20 cellular contexts compared by ENCODE assay signal in genomic region chr4:187235456-187236170, GRCh38.
A peak's percentile ranks its signal among the peaks of the same experiment; 100 is the strongest.
DNase-seq lines count a peak whose midpoint lies in the region; ATAC-seq and TF ChIP-seq lines count a peak whose summit lies in the region.
"Had no signal": no experiment of that assay in that cellular context is flagged by ENCODE, and none has a peak within 500 bp of the region (broad histone marks: within the 10 kb centered on the region; RNA-seq: fewer than 3 reads in every experiment).

No MANE protein-coding gene starts in this region.

- DNase-seq in AG10803 (ENCODE audit: low read depth) (peak; percentile 28), Panc1 (ENCODE audit: low read depth, low spot score) (no peak), epithelial cell of esophagus (ENCODE audit: low read depth) (peak; percentile 16), osteoblast (ENCODE audit: insufficient read length, low spot score, missing footprints) (peak; percentile 4), left lobe of liver (ENCODE audit: low spot score) (no peak), OCI-M1 (lab: John Stamatoyannopoulos, UW) (no peak), iPS-NIHi7 (ENCODE audit: extremely low spot score) (no peak), T-helper 9 cell (no peak)
- DNase-seq: activated CD8-positive, alpha-beta memory T cell treated with anti-CD3 and anti-CD28 coated beads, Interleukin-2, amount 50 U/mL, for 48 hours; cerebellar nuclear complex; DMS 273 treated with DMSO at 0.1 percent for 48 hours; erythroblast; heart left ventricle; natural killer cell; NCI-H446; stimulated activated naive CD8-positive, alpha-beta T cell treated with anti-CD3 and anti-CD28 coated beads, Interleukin-15, Interleukin-2, amounts not matched to agents 100 U/mL and 50 U/mL, for 24 hours had no signal

- peak overlapping the region; percentile 64 for H2AFZ ChIP-seq in osteoblast (ENCODE audit: low read length)

- BruUV-seq in Panc1 (replicated peaks; lab: Mats Ljungman, UMichigan) = no TSS peak

- TF ChIP-seq CTCF in AG10803 (conservative IDR thresholded peaks at IDR 0.05; ENCODE audit: low read length) = no peak
- no peak for TF ChIP-seq CTCF in Panc1 (IDR thresholded peaks at IDR 0.05)
- no peak for TF ChIP-seq CTCF in epithelial cell of esophagus (IDR thresholded peaks at IDR 0.05; ENCODE audit: insufficient read depth, low read depth, low read length, missing control alignments)
- no peak for TF ChIP-seq CTCF in osteoblast (IDR thresholded peaks at IDR 0.05; ENCODE audit: extremely low read depth, low read depth, low read length)

- H3K9me3 ChIP-seq in Panc1 (ENCODE audit: control insufficient read depth, insufficient read depth, low read depth, low read length) (no peaks in the 10 kb centered on the region), osteoblast (ENCODE audit: low read depth, low read length) (no peaks in the 10 kb centered on the region)
- H3K9me3 ChIP-seq: heart left ventricle, vagina had no signal

- H3K79me2 ChIP-seq in osteoblast (ENCODE audit: insufficient read depth, low read length) = no peaks in the 10 kb centered on the region

- in situ Hi-C loops in Panc1 (cut with HindIII; ENCODE audit: low pct_unique_long_range_greater_than_20kb, low sequenced_read_pairs) = no loop called here

- POLR2A ChIA-PET in Panc1 (lab: Charles Lee) = no interaction called here

- peak overlapping the region; percentile 23; the same call in 1 of the 2 replicates for H3K27ac ChIP-seq in Panc1 (ENCODE audit: low read length)
- no peak overlapping the region for H3K27ac ChIP-seq in osteoblast (ENCODE audit: low read depth, low read length)
- H3K27ac ChIP-seq: heart left ventricle, vagina had no signal

- intact Hi-C loops in Panc1 (cut with micrococcal nuclease; ENCODE audit: unreplicated experiment) = no loop called here

- no peak overlapping the region for H3K4me2 ChIP-seq in osteoblast (ENCODE audit: insufficient read depth, low read length)

- H4K20me1 ChIP-seq in osteoblast (ENCODE audit: insufficient read depth, low read length) = no peaks in the 10 kb centered on the region

- CTCF ChIA-PET in Panc1 (lab: Charles Lee) = no interaction called here

- H3K27me3 ChIP-seq in Panc1 (ENCODE audit: control insufficient read depth, insufficient read depth, low read length) (no peaks in the 10 kb centered on the region), osteoblast (ENCODE audit: insufficient read depth, low read length) (no peaks in the 10 kb centered on the region)
- H3K27me3 ChIP-seq: heart left ventricle, vagina had no signal

- H3K36me3 ChIP-seq in Panc1 (ENCODE audit: control insufficient read depth, insufficient read depth, low read length) (no peaks in the 10 kb centered on the region), osteoblast (ENCODE audit: insufficient read depth, low read length) (no peaks in the 10 kb centered on the region)
- H3K36me3 ChIP-seq: heart left ventricle, vagina had no signal

- ATAC-seq in Panc1 (peak; percentile 53; the same call in 1 of the 2 replicates), left lobe of liver (no peak)
- ATAC-seq: activated CD4-positive, CD25-positive, alpha-beta regulatory T cell treated with anti-CD3 and anti-CD28 coated beads, Interleukin-2, amount 50 U/mL, for 24 hours; activated naive CD4-positive, alpha-beta T cell treated with anti-CD3 and anti-CD28 coated beads, Interleukin-2, amount 50 U/mL, for 72 hours; heart left ventricle; K562; natural killer cell; stimulated activated naive CD8-positive, alpha-beta T cell treated with anti-CD3 and anti-CD28 coated beads, Interleukin-15, Interleukin-2, amounts not matched to agents 100 U/mL and 50 U/mL, for 24 hours had no signal

- H3K4me1 ChIP-seq in Panc1 (ENCODE audit: control insufficient read depth, insufficient read depth, low read length) = peaks cover 3% of the 10 kb centered on the region; the same call in 1 of the 2 replicates
- peaks cover 8% of the 10 kb centered on the region for H3K4me1 ChIP-seq in osteoblast (ENCODE audit: insufficient read depth, low read length)
- H3K4me1 ChIP-seq: heart left ventricle, vagina had no signal

- H3K4me3 ChIP-seq in AG10803 (ENCODE audit: low read length) (no peak overlapping the region), Panc1 (ENCODE audit: low read depth in 2 of 2, low read length in 2 of 2) (no peak overlapping the region), epithelial cell of esophagus (ENCODE audit: low read length) (no peak overlapping the region), osteoblast (ENCODE audit: insufficient read depth, low read length) (no peak overlapping the region)
- H3K4me3 ChIP-seq: heart left ventricle, K562, vagina had no signal

Comparison
In these comparisons a context has a peak if more than half of its experiments do, and no peak if none do; other contexts are left out.
1. DNase-seq: peak in AG10803 (single experiment), epithelial cell of esophagus (single experiment) and osteoblast (single experiment); none in Panc1 (single experiment), left lobe of liver (single experiment), OCI-M1 (single experiment), iPS-NIHi7 (single experiment) and T-helper 9 cell (single experiment).